11 cellular contexts compared by ENCODE assay signal in genomic region chr5:14257995-14258403, GRCh38.
A peak's percentile ranks its signal among the peaks of the same experiment; 100 is the strongest.
DNase-seq lines count a peak whose midpoint lies in the region; ATAC-seq, FAIRE-seq and TF ChIP-seq lines count a peak whose summit lies in the region.
"Had no signal": no experiment of that assay in that cellular context is flagged by ENCODE, and none has a peak within 500 bp of the region (broad histone marks: within the 10 kb centered on the region; RNA-seq: fewer than 3 reads in every experiment).

No MANE protein-coding gene starts in this region.

- no peak for TF ChIP-seq CTCF in GM12865 (IDR thresholded peaks at IDR 0.05; ENCODE audit: insufficient read depth, low read depth, low read length, missing control alignments)
- no peak for TF ChIP-seq CTCF in astrocyte (IDR thresholded peaks at IDR 0.05; ENCODE audit: insufficient read depth, low read depth, low read length)
- no peak for TF ChIP-seq CTCF in coronary artery (IDR thresholded peaks at IDR 0.05)

- H3K36me3 Mint-ChIP-seq in astrocyte (ENCODE audit: low read depth, unreplicated experiment) = peaks cover 28% of the 10 kb centered on the region
- H3K36me3 Mint-ChIP-seq: activated naive CD8-positive, alpha-beta T cell had no signal

- H3K4me3 ChIP-seq in GM12865 (ENCODE audit: low read depth, low read length) = peak overlapping the region; percentile 33
- H3K4me3 ChIP-seq in astrocyte (ENCODE audit: insufficient read depth, low read depth, low read length) = no peak overlapping the region
- H3K4me3 ChIP-seq in coronary artery = no peak overlapping the region

- peaks cover 100% of the 10 kb centered on the region for H3K79me2 ChIP-seq in astrocyte (ENCODE audit: insufficient read depth, low read length)

- peak overlapping the region; percentile 38 for H3K4me2 ChIP-seq in astrocyte (ENCODE audit: low read length)

- H2AFZ ChIP-seq in astrocyte (ENCODE audit: low read depth, low read length) = no peak overlapping the region

- H3K27ac ChIP-seq in astrocyte (ENCODE audit: low read depth, low read length) (peak overlapping the region; percentile 11), coronary artery (no peak overlapping the region)

- ATAC-seq in GM21360 (IDR thresholded peaks at IDR 0.05; ENCODE audit: unreplicated experiment) (peak; percentile 67), HG03108 (IDR thresholded peaks at IDR 0.05; ENCODE audit: unreplicated experiment) (peak; percentile 56)

- DNase-seq in GM12865 (ENCODE audit: low read depth) (peak; percentile 86), astrocyte (ENCODE audit: low read depth) (no peak), coronary artery (ENCODE audit: low spot score) (no peak), NCI-H446 treated with DMSO at 0.1 percent for 48 hours (lab: John Stamatoyannopoulos, UW) (no peak), HCEC 1CT (no peak)
- no peak for DNase-seq in activated T-cell treated with anti-CD3 and anti-CD28 coated beads, Interleukin-2, amount 50 U/mL, for 1 hour
- DNase-seq: KG1 had no signal

- H3K4me1 ChIP-seq in astrocyte (ENCODE audit: insufficient read depth, low read length) = peaks cover 52% of the 10 kb centered on the region

- peaks cover 4% of the 10 kb centered on the region for H3K9me3 Mint-ChIP-seq in astrocyte (ENCODE audit: unreplicated experiment)
- H3K9me3 Mint-ChIP-seq: nephron had no signal

- H3K27me3 ChIP-seq in astrocyte (ENCODE audit: insufficient read depth, low read length) = no peaks in the 10 kb centered on the region

- peaks cover 89% of the 10 kb centered on the region for H4K20me1 ChIP-seq in astrocyte (ENCODE audit: insufficient read depth, low read length)

- H3K27me3 Mint-ChIP-seq in astrocyte (ENCODE audit: low read depth, unreplicated experiment) = no peaks in the 10 kb centered on the region

- H3K9me3 ChIP-seq in astrocyte (ENCODE audit: insufficient read depth, low read depth, low read length) = no peaks in the 10 kb centered on the region

- H3K4me3 Mint-ChIP-seq in astrocyte (ENCODE audit: unreplicated experiment) = no peak overlapping the region
- H3K4me3 Mint-ChIP-seq: activated naive CD8-positive, alpha-beta T cell; nephron had no signal

- no peak for FAIRE-seq in astrocyte (lab: Jason Lieb, UNC)

- H3K9ac ChIP-seq in astrocyte (ENCODE audit: low read length) = peak overlapping the region; percentile 7

- peak overlapping the region; percentile 85 for H3K27ac Mint-ChIP-seq in astrocyte (ENCODE audit: unreplicated experiment)
- H3K27ac Mint-ChIP-seq: activated naive CD8-positive, alpha-beta T cell had no signal

- peaks cover 72% of the 10 kb centered on the region for H3K4me1 Mint-ChIP-seq in astrocyte (ENCODE audit: low read depth, unreplicated experiment)

- peaks cover 4% of the 10 kb centered on the region for H3K36me3 ChIP-seq in astrocyte (ENCODE audit: insufficient read depth, low read length)
